In genomic region chr19:36246006-36246391, GRCh38 we compare ENCODE assay signal across 9 cellular contexts. TPM values are rescaled to one million over a fixed set of nuclear protein-coding genes. Genes with fewer than 3 reads are reported as not detected.
A peak's percentile ranks its signal among the peaks of the same experiment; 100 is the strongest.
DNase-seq lines count a peak whose midpoint lies in the region; ATAC-seq and TF ChIP-seq lines count a peak whose summit lies in the region.
"Had no signal": no experiment of that assay in that cellular context is flagged by ENCODE, and none has a peak within 500 bp of the region (broad histone marks: within the 10 kb centered on the region; RNA-seq: fewer than 3 reads in every experiment).

No MANE protein-coding gene starts in this region.

- H3K27ac Mint-ChIP-seq in glutamatergic neuron (ENCODE audit: unreplicated experiment) = peak overlapping the region; percentile 60

- 20% methylated on average over 26 of the region's 28 CpGs for WGBS in prostate gland

- H3K27ac ChIP-seq in prostate gland = no peak overlapping the region

- no peak for TF ChIP-seq POLR2A in prostate gland (IDR thresholded peaks at IDR 0.05)

- no peaks in the 10 kb centered on the region for H3K36me3 ChIP-seq in NT2/D1 (ENCODE audit: insufficient read depth, insufficient read length, low read length)
- no peaks in the 10 kb centered on the region for H3K36me3 ChIP-seq in prostate gland

- peak overlapping the region; percentile 86 for H3K9ac ChIP-seq in NT2/D1 (ENCODE audit: insufficient read length, low read depth)

- ATAC-seq in GM21381 (IDR thresholded peaks at IDR 0.05; ENCODE audit: unreplicated experiment) = no peak

- H3K9me3 Mint-ChIP-seq in glutamatergic neuron (ENCODE audit: unreplicated experiment) = peaks cover 15% of the 10 kb centered on the region

- H3K27me3 Mint-ChIP-seq in glutamatergic neuron (ENCODE audit: unreplicated experiment) = peaks cover 9% of the 10 kb centered on the region

- H3K9me3 ChIP-seq in NT2/D1 (ENCODE audit: insufficient read depth, low read length) (no peaks in the 10 kb centered on the region), prostate gland (no peaks in the 10 kb centered on the region)

- H3K4me1 Mint-ChIP-seq in glutamatergic neuron (ENCODE audit: low read depth, unreplicated experiment) = peaks cover 20% of the 10 kb centered on the region

- no peak for TF ChIP-seq CTCF in glutamatergic neuron (IDR thresholded peaks at IDR 0.05; ENCODE audit: partially characterized antibody, unreplicated experiment)
- no peak for TF ChIP-seq CTCF in prostate gland (IDR thresholded peaks at IDR 0.05)

- H3K4me3 ChIP-seq in NT2/D1 (ENCODE audit: insufficient read length, low read depth) (peak overlapping the region; percentile 82), prostate gland (peak overlapping the region; percentile 2 to 19)

- peaks cover 10% of the 10 kb centered on the region for H3K4me1 ChIP-seq in NT2/D1 (ENCODE audit: insufficient read depth, insufficient read length)
- no peaks in the 10 kb centered on the region for H3K4me1 ChIP-seq in prostate gland (replicated peaks)

- peak; percentile 58 for DNase-seq in Ammon's horn (ENCODE audit: low spot score)
- no peak for DNase-seq in NT2/D1 (ENCODE audit: low read depth, low spot score)
- no peak for DNase-seq in glutamatergic neuron
- DNase-seq in prostate gland (ENCODE audit: low spot score) = no peak
- no peak for DNase-seq in SW480 (ENCODE audit: low spot score)
- no peak for DNase-seq in NCI-H2227 treated with DMSO at 0.1 percent for 48 hours (lab: John Stamatoyannopoulos, UW)
- no peak for DNase-seq in NCI-H1436 treated with DMSO at 0.1 percent for 48 hours (lab: John Stamatoyannopoulos, UW)
- DNase-seq: DMS153 had no signal

- intact Hi-C loops in prostate gland (cut with DNase I) = no loop called here

- H3K27me3 ChIP-seq in NT2/D1 (ENCODE audit: insufficient read depth, insufficient read length) = peaks cover 11% of the 10 kb centered on the region
- H3K27me3 ChIP-seq in prostate gland (replicated peaks; ENCODE audit: insufficient read depth) = no peaks in the 10 kb centered on the region

- peak overlapping the region; percentile 86 for H3K4me3 Mint-ChIP-seq in glutamatergic neuron (ENCODE audit: unreplicated experiment)

- H3K36me3 Mint-ChIP-seq in glutamatergic neuron (ENCODE audit: unreplicated experiment) = peaks cover 4% of the 10 kb centered on the region

RNA-seq across cellular contexts. Expression of gene ZNF146, which starts 31.1 kb away (rescaled TPM):
- 59.6 TPM for total RNA-seq in glutamatergic neuron (ENCODE audit: unreplicated experiment)
- total RNA-seq in prostate gland = 10 to 100 TPM; 46.9 to 83.6 TPM

RNA-seq across cellular contexts. Expression of gene ZNF565, which starts 31.5 kb away (rescaled TPM):
- total RNA-seq in glutamatergic neuron (ENCODE audit: unreplicated experiment) (5.6 TPM), prostate gland (1 to 10 TPM; 3.6 to 6.4 TPM)
